In the genomic region with DNA sequence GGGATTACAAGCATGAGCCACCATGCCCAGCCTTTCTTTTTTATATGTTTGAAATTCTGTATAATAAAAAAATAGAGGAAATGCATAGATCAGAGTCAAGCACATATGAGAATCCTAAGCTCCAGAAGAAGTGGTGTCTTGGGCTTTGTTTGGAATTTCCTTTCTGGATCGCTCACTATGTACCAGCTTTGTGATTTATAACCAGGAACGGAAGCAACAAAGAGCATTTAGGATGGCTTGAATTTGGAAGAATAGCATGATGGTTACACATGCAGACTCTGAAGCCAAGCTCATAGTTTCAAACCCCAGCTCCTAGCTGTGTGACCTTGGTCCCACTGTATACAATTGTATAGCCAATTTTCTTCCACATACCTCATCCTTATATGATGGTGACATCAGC, we compare ENCODE assay signal across 32 cellular contexts. TPM values are rescaled to one million over a fixed set of nuclear protein-coding genes. Genes with fewer than 3 reads are reported as not detected.
"Had no signal": no experiment of that assay in that cellular context is flagged by ENCODE, and none has a peak within 500 bp of the region (broad histone marks: within the 10 kb centered on the region; RNA-seq: fewer than 3 reads in every experiment).

No MANE protein-coding gene starts in this region.

- H3K27me3 ChIP-seq: ascending aorta, breast epithelium, cardiac muscle cell, colonic mucosa had no signal

- DNase-seq: activated CD4-positive, alpha-beta memory T cell treated with anti-CD3 and anti-CD28 coated beads, Interleukin-2, amount 10 ng/mL, durations not matched to agents 7 days and 5 days; activated CD4-positive, alpha-beta T cell treated with anti-CD3 and anti-CD28 coated beads for 1 hour; activated CD4-positive, alpha-beta T cell treated with anti-CD3 and anti-CD28 coated beads for 4 hours; activated CD4-positive, alpha-beta T cell treated with anti-CD3 and anti-CD28 coated beads, Interleukin-2, amount 10 ng/mL, durations not matched to agents 7 days and 5 days; activated CD4-positive, alpha-beta T cell treated with anti-CD3 and anti-CD28 coated beads, Interleukin-2, amount 50 U/mL, for 4 hours; activated CD4-positive, CD25-positive, alpha-beta regulatory T cell; activated CD8-positive, alpha-beta memory T cell treated with anti-CD3 and anti-CD28 coated beads, Interleukin-2, amount 50 U/mL, for 48 hours; activated gamma-delta T cell; activated naive CD4-positive, alpha-beta T cell; activated naive CD4-positive, alpha-beta T cell treated with anti-CD3 and anti-CD28 coated beads, Interleukin-2, amount 10 ng/mL, durations not matched to agents 7 days and 5 days; activated naive CD8-positive, alpha-beta T cell treated with anti-CD3 and anti-CD28 coated beads, Interleukin-2, amount 10 ng/mL, durations not matched to agents 7 days and 5 days; activated T-cell treated with anti-CD3 and anti-CD28 coated beads for 4 hours; activated T-cell treated with anti-CD3 and anti-CD28 coated beads, Interleukin-2, amount 50 U/mL, for 24 hours; activated T-cell treated with anti-CD3 and anti-CD28 coated beads, Interleukin-2, amount 50 U/mL, for 72 hours; central memory CD4-positive, alpha-beta T cell; cerebellar nuclear complex; colonic mucosa; dorsolateral prefrontal cortex; effector memory CD4-positive, alpha-beta T cell; endodermal cell; esophagus squamous epithelium; foreskin fibroblast; glutamatergic neuron; heart left ventricle; T-helper 1 cell; T-helper 17 cell; T1000 had no signal

- H3K36me3 ChIP-seq: ascending aorta, breast epithelium, cardiac muscle cell, colonic mucosa, esophagus squamous epithelium, heart left ventricle had no signal

- H3K4me3 ChIP-seq: ascending aorta, breast epithelium, cardiac muscle cell, colonic mucosa, dorsolateral prefrontal cortex, esophagus squamous epithelium, heart left ventricle had no signal

- H3K4me1 ChIP-seq: ascending aorta, breast epithelium, colonic mucosa, esophagus squamous epithelium, heart left ventricle had no signal

- H3K9me3 ChIP-seq: ascending aorta, breast epithelium, colonic mucosa, esophagus squamous epithelium, heart left ventricle had no signal

- H3K27ac ChIP-seq: ascending aorta, breast epithelium, cardiac muscle cell, colonic mucosa, dorsolateral prefrontal cortex, epithelial cell of prostate, esophagus squamous epithelium, heart left ventricle had no signal

- ATAC-seq: activated naive CD4-positive, alpha-beta T cell treated with anti-CD3 and anti-CD28 coated beads, Interleukin-2, amount 50 U/mL, for 72 hours; activated T-cell treated with anti-CD3 and anti-CD28 coated beads, Interleukin-2, amount 50 U/mL, for 72 hours; heart left ventricle; T-helper 17 cell had no signal

RNA-seq across cellular contexts. Expression of a gene that starts 28.0 kb away (rescaled TPM):
- total RNA-seq: activated CD4-positive, alpha-beta memory T cell treated with anti-CD3 and anti-CD28 coated beads, Interleukin-2, amount 10 ng/mL, durations not matched to agents 7 days and 5 days; activated CD4-positive, alpha-beta T cell treated with anti-CD3 and anti-CD28 coated beads, Interleukin-2, amount 10 ng/mL, durations not matched to agents 7 days and 5 days; activated naive CD4-positive, alpha-beta T cell treated with anti-CD3 and anti-CD28 coated beads, Interleukin-2, amount 50 U/mL, for 72 hours; activated naive CD8-positive, alpha-beta T cell treated with anti-CD3 and anti-CD28 coated beads, Interleukin-2, amount 10 ng/mL, durations not matched to agents 7 days and 5 days; activated T-cell treated with anti-CD3 and anti-CD28 coated beads, Interleukin-2, amount 50 U/mL, for 72 hours; ascending aorta; cardiac muscle cell; heart left ventricle; T-helper 17 cell had no signal
